In genomic region chr18:80033181-80034067, GRCh38 we compare ENCODE assay signal across 8 cellular contexts. TPM values are rescaled to one million over a fixed set of nuclear protein-coding genes. Genes with fewer than 3 reads are reported as not detected.
DNase-seq lines count a peak whose midpoint lies in the region; ATAC-seq, FAIRE-seq and TF ChIP-seq lines count a peak whose summit lies in the region.

No MANE protein-coding gene starts in this region.

- H4K20me1 ChIP-seq in HepG2 (ENCODE audit: insufficient read depth, low read length) = peaks cover 7% of the 10 kb centered on the region; the same call in 1 of the 2 replicates

- H3K27me3 ChIP-seq in bronchial epithelial cell (ENCODE audit: control insufficient read depth, insufficient read depth, low read length) = no peaks in the 10 kb centered on the region
- H3K27me3 ChIP-seq in HepG2 (ENCODE audit: control insufficient read depth in 1 of 2, insufficient read depth in 2 of 2, low read length in 2 of 2) = no peaks in the 10 kb centered on the region; a peak in 1 of 5 replicates

- peaks cover 3% of the 10 kb centered on the region for H3K36me3 Mint-ChIP-seq in T-helper 1 cell treated with Interleukin-12 subunit alpha and Interleukin-12 subunit beta and Interleukin-4 antibody, amounts not matched to agents 30 μg/mL and 1 μg/mL, for 36 hours (ENCODE audit: low read depth)

- BruUV-seq in HepG2 (replicated peaks; lab: Mats Ljungman, UMichigan) = TSS peak; percentile 53

- H3K27me3 Mint-ChIP-seq in T-helper 1 cell treated with Interleukin-12 subunit alpha and Interleukin-12 subunit beta and Interleukin-4 antibody, amounts not matched to agents 30 μg/mL and 1 μg/mL, for 36 hours (ENCODE audit: low read depth) = no peaks in the 10 kb centered on the region

- peaks cover 25% of the 10 kb centered on the region for H3K79me2 ChIP-seq in HepG2 (ENCODE audit: insufficient read depth, low read length)

- H3K36me3 ChIP-seq in bronchial epithelial cell (ENCODE audit: control insufficient read depth, insufficient read depth, low read length) (peaks cover 2% of the 10 kb centered on the region), HepG2 (replicated peaks in 1 of 2; ENCODE audit: control insufficient read depth in 1 of 2, insufficient read depth in 2 of 2, low read length in 2 of 2) (peaks cover 6 to 11% of the 10 kb centered on the region in 2 experiments; a peak in 4 of 5 replicates)

- 35% methylated on average over 13 of the region's 90 CpGs for WGBS in A549 (ENCODE audit: missing lambda C conversion rate)
- 7% methylated on average over 68 of the region's 90 CpGs for WGBS in HepG2 (ENCODE audit: low lambda C conversion rate)

- H3K27ac Mint-ChIP-seq in T-helper 1 cell treated with Interleukin-12 subunit alpha and Interleukin-12 subunit beta and Interleukin-4 antibody, amounts not matched to agents 30 μg/mL and 1 μg/mL, for 36 hours = peak overlapping the region; percentile 89

- DNase-seq in A549 (ENCODE audit: low read depth in 1 of 2, low spot score in 1 of 2) (peak; percentile 16 to 64), bronchial epithelial cell (ENCODE audit: low read depth) (peak; percentile 15), HepG2 (ENCODE audit: low spot score) (no peak)
- peak; percentile 34 for DNase-seq in stimulated activated CD8-positive, alpha-beta memory T cell treated with anti-CD3 and anti-CD28 coated beads, Interleukin-12 subunit alpha, Interleukin-12 subunit beta, amount 100 ng/mL, for 24 hours (ENCODE audit: extremely low read depth)

- TF ChIP-seq CTCF in A549 (IDR thresholded peaks at IDR 0.05) (no peak), bronchial epithelial cell (IDR thresholded peaks at IDR 0.05; ENCODE audit: insufficient read depth, low read length, severe bottlenecking) (no peak), HepG2 (CRISPR knock-in tag; IDR thresholded peaks at IDR 0.05) (no peak)

- ATAC-seq in A549 = peak; percentile 88 to 90
- peak; percentile 43 for ATAC-seq in GM18868 (IDR thresholded peaks at IDR 0.05; ENCODE audit: unreplicated experiment)
- ATAC-seq in HG03439 (IDR thresholded peaks at IDR 0.05; ENCODE audit: unreplicated experiment) = peak; percentile 56
- ATAC-seq in HepG2 = peak; percentile 84
- no peak for ATAC-seq in GM18909 (IDR thresholded peaks at IDR 0.05; ENCODE audit: poor library complexity, unreplicated experiment)

- peak; percentile 20 for TF ChIP-seq POLR2A in A549 (IDR thresholded peaks at IDR 0.05; ENCODE audit: low read length)
- peak; percentile 63 to 64 for TF ChIP-seq POLR2A in HepG2 (IDR thresholded peaks at IDR 0.05; ENCODE audit: insufficient read depth in 1 of 2, low read depth in 2 of 2, low read length in 2 of 2)

- POLR2A ChIA-PET in A549 (lab: Yijun Ruan, JAX) = interaction anchor here (0.6 to 2.9 kb wide), 8 partner anchors 13 to 354 kb away, joined by 3 to 8 read pairs (median 4); partner anchors contain the start of gene ADNP2
- POLR2A ChIA-PET in HepG2 (lab: Yijun Ruan, JAX) = interaction anchor here (0.6 to 4.5 kb wide), 23 partner anchors 10 to 129 kb away, joined by 3 to 39 read pairs (median 4); partner anchors contain the start of genes ADNP2, HSBP1L1, SLC66A2 and TXNL4A

- no peak for FAIRE-seq in A549 (lab: Jason Lieb, UNC)
- FAIRE-seq in bronchial epithelial cell (lab: Jason Lieb, UNC) = no peak
- no peak for FAIRE-seq in HepG2 (lab: Jason Lieb, UNC)

- peak overlapping the region; percentile 79 for H3K4me3 Mint-ChIP-seq in T-helper 1 cell treated with Interleukin-12 subunit alpha and Interleukin-12 subunit beta and Interleukin-4 antibody, amounts not matched to agents 30 μg/mL and 1 μg/mL, for 36 hours

- peaks cover 18% of the 10 kb centered on the region for H3K4me1 Mint-ChIP-seq in T-helper 1 cell treated with Interleukin-12 subunit alpha and Interleukin-12 subunit beta and Interleukin-4 antibody, amounts not matched to agents 30 μg/mL and 1 μg/mL, for 36 hours (ENCODE audit: low read depth)

- in situ Hi-C loops in HepG2 (cut with HindIII; ENCODE audit: extremely low pct_ligation_motif_present, low pct_unique_long_range_greater_than_20kb) = loop anchor here (5.0 kb wide), 1 partner anchor 46 kb away; the partner anchor contains the start of gene TXNL4A

- TF ChIP-seq EP300 in A549 (IDR thresholded peaks at IDR 0.05) (no peak), HepG2 (IDR thresholded peaks at IDR 0.05; ENCODE audit: low read depth in 2 of 2, low read length in 2 of 2) (no peak), HepG2 (CRISPR knock-in tag; IDR thresholded peaks at IDR 0.05; ENCODE audit: borderline replicate concordance) (no peak)

- H2AFZ ChIP-seq in HepG2 (ENCODE audit: low read length) = no peak overlapping the region

- intact Hi-C loops in HepG2 (cut with micrococcal nuclease; ENCODE audit: unreplicated experiment) = loop anchor here (1.0 to 2.0 kb wide), 3 partner anchors 45 to 99 kb away; partner anchors contain the start of gene TXNL4A

- H3K9me3 Mint-ChIP-seq in T-helper 1 cell treated with Interleukin-12 subunit alpha and Interleukin-12 subunit beta and Interleukin-4 antibody, amounts not matched to agents 30 μg/mL and 1 μg/mL, for 36 hours = peaks cover 4% of the 10 kb centered on the region

- peak overlapping the region; percentile 80 for H3K9ac ChIP-seq in HepG2 (ENCODE audit: insufficient read depth, low read depth, low read length)

- H3K27ac ChIP-seq in A549 (peak overlapping the region; percentile 59 to 96), HepG2 (ENCODE audit: extremely low read length, insufficient read depth, low read length) (peak overlapping the region; percentile 69)

- no peak for TF ChIP-seq RAD21 in A549 (conservative IDR thresholded peaks at IDR 0.05 in 1 of 2, IDR thresholded peaks at IDR 0.05 in 1 of 2)
- peak; percentile 43; the same call in 1 of the 2 replicates for TF ChIP-seq RAD21 in HepG2 (CRISPR knock-in tag; IDR thresholded peaks at IDR 0.05)

- H3K4me3 ChIP-seq in A549 (peak overlapping the region; percentile 60), bronchial epithelial cell (ENCODE audit: low read depth, low read length) (peak overlapping the region; percentile 77), HepG2 (replicated peaks in 1 of 3; ENCODE audit: insufficient read depth in 1 of 3, low read depth in 2 of 3, low read length in 3 of 3) (peak overlapping the region; percentile 72 to 90 (median 86))

- peak overlapping the region; percentile 79 for H3K4me2 ChIP-seq in A549
- peak overlapping the region; percentile 97 for H3K4me2 ChIP-seq in HepG2 (ENCODE audit: low read depth, low read length)

- H3K4me1 ChIP-seq in A549 = peaks cover 5% of the 10 kb centered on the region; the same call in 1 of the 3 replicates
- peaks cover 37% of the 10 kb centered on the region for H3K4me1 ChIP-seq in HepG2 (ENCODE audit: insufficient read depth, low read length)

- CTCF ChIA-PET in A549 (lab: Yijun Ruan, JAX) = interaction anchor here (1.0 to 1.8 kb wide), 2 partner anchors 13 to 71 kb away, joined by 3 to 4 read pairs; no protein-coding TSS in a partner anchor
- CTCF ChIA-PET in HepG2 (lab: Yijun Ruan, JAX; ENCODE audit: low intra/inter-chr PET ratio, low total read pairs) = interaction anchor here (1.4 kb wide), 1 partner anchor 99 kb away, joined by 3 read pairs; no protein-coding TSS in a partner anchor

- H3K9me3 ChIP-seq in A549 = no peaks in the 10 kb centered on the region
- H3K9me3 ChIP-seq in HepG2 (ENCODE audit: low read length) = no peaks in the 10 kb centered on the region

RNA-seq across cellular contexts. Expression of gene RBFA, which starts 0.8 kb away (rescaled TPM):
- 38.6 and 43.6 TPM in 2 replicates for polyA plus RNA-seq in A549 (2011; rRNA removed)
- 56.2 and 62.2 TPM in 2 replicates for polyA plus RNA-seq in A549 (2012; cell fraction: cytosol; rRNA removed)
- polyA plus RNA-seq in A549 (2012; cell fraction: nucleus; rRNA removed) = 33.3 and 38.9 TPM in 2 replicates
- polyA plus RNA-seq in A549 (2017; fragmentation: RNase III; extraction: RNeasy Plus Mini Kit Qiagen cat#74134 plus additional on column Dnase treatment) = 34.2 to 34.4 TPM (median 34.3 TPM) in 3 replicates
- polyA minus RNA-seq in A549 (2011; rRNA and poly(A)+ RNA removed) = 27.3 and 30.2 TPM in 2 replicates
- 30.0 and 43.2 TPM in 2 replicates for total RNA-seq in bronchial epithelial cell
- total RNA-seq in HepG2 (2016; rRNA removed; fragmentation: Illumina TruSeq; extraction: Trizol) = 42.2 and 42.4 TPM in 2 replicates
- total RNA-seq in HepG2 (2016; cell fraction: cytosol; rRNA removed; fragmentation: Illumina TruSeq; extraction: Trizol; ENCODE audit: low read depth) = 13.9 and 16.9 TPM in 2 replicates
- total RNA-seq in HepG2 (2016; cell fraction: insoluble cytoplasmic fraction; rRNA removed; fragmentation: Illumina TruSeq; extraction: Trizol) = 43.3 and 44.9 TPM in 2 replicates
- 22.2 and 22.8 TPM in 2 replicates for total RNA-seq in HepG2 (2016; cell fraction: membrane; rRNA removed; fragmentation: Illumina TruSeq; extraction: Trizol)
- 31.4 and 38.8 TPM in 2 replicates for total RNA-seq in HepG2 (2016; cell fraction: nucleus; rRNA removed; fragmentation: Illumina TruSeq; extraction: Trizol)
- 29.7 and 31.7 TPM in 2 replicates for polyA plus RNA-seq in HepG2 (2011; rRNA removed)
- 22.0 and 22.4 TPM in 2 replicates for polyA plus RNA-seq in HepG2 (2011; cell fraction: cytosol; rRNA removed)
- 40.3 and 51.2 TPM in 2 replicates for polyA plus RNA-seq in HepG2 (2011; cell fraction: nucleus; rRNA removed)
- 21.5 and 24.8 TPM in 2 replicates for polyA plus RNA-seq in HepG2 (2012)
- 13.2 and 15.2 TPM in 2 replicates for polyA plus RNA-seq in HepG2 (2016; cell fraction: cytosol; fragmentation: Illumina TruSeq; extraction: Trizol; ENCODE audit: low read depth)
- polyA plus RNA-seq in HepG2 (2016; cell fraction: insoluble cytoplasmic fraction; fragmentation: Illumina TruSeq; extraction: Trizol; ENCODE audit: low read depth) = 42.0 and 44.0 TPM in 2 replicates
- 18.4 and 18.9 TPM in 2 replicates for polyA plus RNA-seq in HepG2 (2016; cell fraction: membrane; fragmentation: Illumina TruSeq; extraction: Trizol; ENCODE audit: low read depth)
- 40.6 and 48.1 TPM in 2 replicates for polyA plus RNA-seq in HepG2 (2016; cell fraction: nucleus; fragmentation: Illumina TruSeq; extraction: Trizol; ENCODE audit: insufficient read depth, low read depth)
- polyA minus RNA-seq in HepG2 (2011; rRNA and poly(A)+ RNA removed; ENCODE audit: low replicate concordance) = 21.7 and 27.6 TPM in 2 replicates
- polyA minus RNA-seq in HepG2 (2011; cell fraction: cytosol; rRNA and poly(A)+ RNA removed) = 9.1 and 9.3 TPM in 2 replicates
- polyA minus RNA-seq in HepG2 (2011; cell fraction: nucleus; rRNA and poly(A)+ RNA removed) = 71.3 and 80.8 TPM in 2 replicates

RNA-seq across cellular contexts. Expression of gene TXNL4A, which starts 45.1 kb away (rescaled TPM):
- 97.6 and 139 TPM in 2 replicates for polyA plus RNA-seq in A549 (2011; rRNA removed)
- polyA plus RNA-seq in A549 (2012; cell fraction: cytosol; rRNA removed) = 126 and 150 TPM in 2 replicates
- 49.5 and 63.6 TPM in 2 replicates for polyA plus RNA-seq in A549 (2012; cell fraction: nucleus; rRNA removed)
- 94.4 to 113 TPM (median 99.6 TPM) in 3 replicates for polyA plus RNA-seq in A549 (2017; fragmentation: RNase III; extraction: RNeasy Plus Mini Kit Qiagen cat#74134 plus additional on column Dnase treatment)
- polyA minus RNA-seq in A549 (2011; rRNA and poly(A)+ RNA removed) = 44.4 and 47.7 TPM in 2 replicates
- 44.0 and 53.5 TPM in 2 replicates for total RNA-seq in bronchial epithelial cell
- total RNA-seq in HepG2 (2016; rRNA removed; fragmentation: Illumina TruSeq; extraction: Trizol) = 192 and 202 TPM in 2 replicates
- total RNA-seq in HepG2 (2016; cell fraction: cytosol; rRNA removed; fragmentation: Illumina TruSeq; extraction: Trizol; ENCODE audit: low read depth) = 596 and 716 TPM in 2 replicates
- 185 and 204 TPM in 2 replicates for total RNA-seq in HepG2 (2016; cell fraction: insoluble cytoplasmic fraction; rRNA removed; fragmentation: Illumina TruSeq; extraction: Trizol)
- total RNA-seq in HepG2 (2016; cell fraction: membrane; rRNA removed; fragmentation: Illumina TruSeq; extraction: Trizol) = 533 and 635 TPM in 2 replicates
- 56.2 and 79.7 TPM in 2 replicates for total RNA-seq in HepG2 (2016; cell fraction: nucleus; rRNA removed; fragmentation: Illumina TruSeq; extraction: Trizol)
- 135 and 172 TPM in 2 replicates for polyA plus RNA-seq in HepG2 (2011; rRNA removed)
- 131 and 145 TPM in 2 replicates for polyA plus RNA-seq in HepG2 (2011; cell fraction: cytosol; rRNA removed)
- polyA plus RNA-seq in HepG2 (2011; cell fraction: nucleus; rRNA removed) = 32.1 and 40.2 TPM in 2 replicates
- polyA plus RNA-seq in HepG2 (2012) = 123 and 145 TPM in 2 replicates
- polyA plus RNA-seq in HepG2 (2016; cell fraction: cytosol; fragmentation: Illumina TruSeq; extraction: Trizol; ENCODE audit: low read depth) = 941 and 1,125 TPM in 2 replicates
- polyA plus RNA-seq in HepG2 (2016; cell fraction: insoluble cytoplasmic fraction; fragmentation: Illumina TruSeq; extraction: Trizol; ENCODE audit: low read depth) = 223 and 229 TPM in 2 replicates
- 563 and 676 TPM in 2 replicates for polyA plus RNA-seq in HepG2 (2016; cell fraction: membrane; fragmentation: Illumina TruSeq; extraction: Trizol; ENCODE audit: low read depth)
- 165 and 194 TPM in 2 replicates for polyA plus RNA-seq in HepG2 (2016; cell fraction: nucleus; fragmentation: Illumina TruSeq; extraction: Trizol; ENCODE audit: insufficient read depth, low read depth)
- 36.7 and 86.4 TPM in 2 replicates for polyA minus RNA-seq in HepG2 (2011; rRNA and poly(A)+ RNA removed; ENCODE audit: low replicate concordance)
- 44.1 and 45.4 TPM in 2 replicates for polyA minus RNA-seq in HepG2 (2011; cell fraction: cytosol; rRNA and poly(A)+ RNA removed)
- polyA minus RNA-seq in HepG2 (2011; cell fraction: nucleus; rRNA and poly(A)+ RNA removed) = 14.9 and 19.2 TPM in 2 replicates

Comparison
In these comparisons a context has a peak if more than half of its experiments do, and no peak if none do; other contexts are left out.
1. Of the 38 proteins assayed by ChIP-seq in both HepG2 and A549: peak only in HepG2: HDAC2, JUNB, MYC and RAD21; only in A549: none; in both: MAX, PHF8 and POLR2A; in neither: 29; mixed calls (peak in some experiments, not most) for 2.